Comparison of ENCODE assay signal across 14 cellular contexts in the genomic region with DNA sequence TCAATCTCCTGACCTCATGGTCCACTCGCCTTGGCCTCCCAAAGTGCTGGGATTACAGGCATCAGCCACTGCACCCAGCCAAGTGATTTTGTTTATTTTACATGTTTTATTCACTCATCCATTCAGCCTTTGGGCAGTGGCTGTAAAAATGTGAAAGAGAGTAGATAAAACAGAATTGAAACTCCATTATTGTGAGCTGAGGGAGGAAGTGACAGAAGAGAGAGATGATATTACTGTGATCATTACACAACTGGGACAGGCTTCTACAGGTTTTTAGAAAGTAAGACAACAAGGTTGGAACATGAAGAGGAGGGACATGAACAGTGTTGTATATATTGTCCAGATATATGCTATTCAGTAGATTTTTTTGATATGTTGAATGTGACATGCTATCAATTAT. TPM values are rescaled to one million over a fixed set of nuclear protein-coding genes. Genes with fewer than 3 reads are reported as not detected.
DNase-seq lines count a peak whose midpoint lies in the region; ATAC-seq, FAIRE-seq and TF ChIP-seq lines count a peak whose summit lies in the region.
"Had no signal": no experiment of that assay in that cellular context is flagged by ENCODE, and none has a peak within 500 bp of the region (broad histone marks: within the 10 kb centered on the region; RNA-seq: fewer than 3 reads in every experiment).

No MANE protein-coding gene starts in this region.

- H2AK5ac ChIP-seq in neuronal stem cell (ENCODE audit: low read depth, low read length): no peak overlapping the region

- no peak overlapping the region for H2AFZ ChIP-seq in neuronal stem cell (ENCODE audit: low read length)

- DNase-seq in GM12892 (ENCODE audit: insufficient read length) (no peak), left ventricle myocardium inferior (no peak), cerebellum (ENCODE audit: low spot score) (no peak), neuronal stem cell (ENCODE audit: low spot score) (no peak)
- no peak for DNase-seq in T-helper 2 cell treated with Interferon-gamma antibody and Interleukin-4, amounts not matched to agents 5 μg/mL and 100 μg/mL, for 36 hours (ENCODE audit: low spot score)
- DNase-seq in naive thymus-derived CD4-positive, alpha-beta T cell: no peak
- DNase-seq: activated T-cell treated with anti-CD3 and anti-CD28 coated beads, Interleukin-2, amount 50 U/mL, for 4 hours; brain microvascular endothelial cell; NCI-H1436 treated with DMSO at 0.1 percent for 48 hours; NCI-H526; upper lobe of left lung had no signal

- H2BK5ac ChIP-seq in neuronal stem cell (ENCODE audit: low read length): no peak overlapping the region

- TF ChIP-seq CTCF in left ventricle myocardium inferior (IDR thresholded peaks at IDR 0.05; ENCODE audit: borderline replicate concordance): no peak

- peak overlapping the region; percentile 16 for H3K27ac Mint-ChIP-seq in T-helper 2 cell treated with Interferon-gamma antibody and Interleukin-4, amounts not matched to agents 5 μg/mL and 100 μg/mL, for 36 hours
- peak overlapping the region in 2 of 9 donors; percentile 47 to 48 for H3K27ac Mint-ChIP-seq in naive thymus-derived CD4-positive, alpha-beta T cell

- H3K4me1 ChIP-seq in left ventricle myocardium inferior (no peaks in the 10 kb centered on the region), neuronal stem cell (ENCODE audit: control insufficient read depth in 2 of 2, insufficient read depth in 1 of 2, low read depth in 1 of 2, low read length in 2 of 2) (no peaks in the 10 kb centered on the region)
- H3K4me1 ChIP-seq in naive thymus-derived CD4-positive, alpha-beta T cell (ENCODE audit: control insufficient read depth in 2 of 2, insufficient read depth in 2 of 2, low read length in 2 of 2): no peaks in the 10 kb centered on the region
- H3K4me1 ChIP-seq: upper lobe of left lung had no signal

- ATAC-seq in GM18909 (IDR thresholded peaks at IDR 0.05; ENCODE audit: poor library complexity, unreplicated experiment): peak; percentile 54
- peak; percentile 70 for ATAC-seq in HG02938 (IDR thresholded peaks at IDR 0.05; ENCODE audit: unreplicated experiment)
- no peak for ATAC-seq in naive thymus-derived CD4-positive, alpha-beta T cell
- ATAC-seq: activated T-cell treated with anti-CD3 and anti-CD28 coated beads, Interleukin-2, amount 50 U/mL, for 4 hours had no signal

- no peak overlapping the region for H2BK15ac ChIP-seq in neuronal stem cell (ENCODE audit: low read length)

- H3K27ac ChIP-seq in left ventricle myocardium inferior (replicated peaks) (no peak overlapping the region), neuronal stem cell (replicated peaks; ENCODE audit: low read length) (no peak overlapping the region)
- no peak overlapping the region for H3K27ac ChIP-seq in naive thymus-derived CD4-positive, alpha-beta T cell (ENCODE audit: low read depth, low read length)
- H3K27ac ChIP-seq: brain microvascular endothelial cell, upper lobe of left lung had no signal

- TF ChIP-seq POLR2A in GM12892 (IDR thresholded peaks at IDR 0.05; ENCODE audit: low read depth, low read length): no peak

- peaks cover 6% of the 10 kb centered on the region for H3K4me1 Mint-ChIP-seq in T-helper 2 cell treated with Interferon-gamma antibody and Interleukin-4, amounts not matched to agents 5 μg/mL and 100 μg/mL, for 36 hours (ENCODE audit: low read depth)
- peaks cover 3 to 14% (median 12%) of the 10 kb centered on the region in 7 donors for H3K4me1 Mint-ChIP-seq in naive thymus-derived CD4-positive, alpha-beta T cell

- peak; percentile 57 for FAIRE-seq in GM12892 (lab: Jason Lieb, UNC)

- H2BK12ac ChIP-seq in neuronal stem cell (ENCODE audit: low read length): no peak overlapping the region

- H3K14ac ChIP-seq in neuronal stem cell (ENCODE audit: low read length): no peak overlapping the region

- H4K8ac ChIP-seq in neuronal stem cell (ENCODE audit: low read depth, low read length): no peak overlapping the region

- intact Hi-C loops in left ventricle myocardium inferior (cut with micrococcal nuclease): no loop called here
- intact Hi-C loops in naive thymus-derived CD4-positive, alpha-beta T cell (cut with micrococcal nuclease): no loop called here

- peaks cover 48% of the 10 kb centered on the region for H3K36me3 Mint-ChIP-seq in T-helper 2 cell treated with Interferon-gamma antibody and Interleukin-4, amounts not matched to agents 5 μg/mL and 100 μg/mL, for 36 hours (ENCODE audit: low read depth)
- H3K36me3 Mint-ChIP-seq in naive thymus-derived CD4-positive, alpha-beta T cell: peaks cover 5 to 55% (median 43%) of the 10 kb centered on the region in 5 donors

- H3K9me3 ChIP-seq in left ventricle myocardium inferior (replicated peaks): peaks cover 11% of the 10 kb centered on the region
- H3K9me3 ChIP-seq in naive thymus-derived CD4-positive, alpha-beta T cell (ENCODE audit: control insufficient read depth in 2 of 3, low read length in 3 of 3): peaks cover 0 to 3% (median 0%) of the 10 kb centered on the region in 3 experiments
- peaks cover 0 to 16% of the 10 kb centered on the region in 2 donors for H3K9me3 ChIP-seq in neuronal stem cell (replicated peaks in 1 of 2; ENCODE audit: control insufficient read depth in 2 of 2, insufficient read depth in 1 of 2, low read depth in 1 of 2, low read length in 2 of 2)

- H3K36me3 ChIP-seq in left ventricle myocardium inferior (peaks cover 64% of the 10 kb centered on the region), neuronal stem cell (replicated peaks in 1 of 2; ENCODE audit: control insufficient read depth in 2 of 2, insufficient read depth in 2 of 2, low read length in 2 of 2) (peaks cover 3 to 54% of the 10 kb centered on the region in 2 donors)
- peaks cover 15 to 26% (median 17%) of the 10 kb centered on the region in 3 experiments for H3K36me3 ChIP-seq in naive thymus-derived CD4-positive, alpha-beta T cell (ENCODE audit: control insufficient read depth in 2 of 3, insufficient read depth in 3 of 3, low read length in 3 of 3)

- H3K4me2 ChIP-seq in neuronal stem cell (ENCODE audit: insufficient read depth, low read length, poor library complexity, severe bottlenecking): no peak overlapping the region
- H3K4me2 ChIP-seq: smooth muscle cell had no signal

- H3K4me3 Mint-ChIP-seq in T-helper 2 cell treated with Interferon-gamma antibody and Interleukin-4, amounts not matched to agents 5 μg/mL and 100 μg/mL, for 36 hours: no peak overlapping the region
- no peak overlapping the region for H3K4me3 Mint-ChIP-seq in naive thymus-derived CD4-positive, alpha-beta T cell
- H3K4me3 Mint-ChIP-seq: activated T-cell treated with anti-CD3 and anti-CD28 coated beads, Interleukin-2, amount 50 U/mL, for 4 hours had no signal

- POLR2A ChIA-PET in naive thymus-derived CD4-positive, alpha-beta T cell (lab: Charles Lee): interaction anchor here (0.7 kb wide), 1 partner anchor 87 kb away, joined by 4 read pairs; no protein-coding TSS in a partner anchor

- peaks cover 19% of the 10 kb centered on the region for H3K9me3 Mint-ChIP-seq in T-helper 2 cell treated with Interferon-gamma antibody and Interleukin-4, amounts not matched to agents 5 μg/mL and 100 μg/mL, for 36 hours
- H3K9me3 Mint-ChIP-seq in naive thymus-derived CD4-positive, alpha-beta T cell: peaks cover 0 to 17% (median 8%) of the 10 kb centered on the region in 11 donors

- no peak overlapping the region for H3K18ac ChIP-seq in neuronal stem cell (ENCODE audit: low read length)

- no peak overlapping the region for H3K9ac ChIP-seq in neuronal stem cell (ENCODE audit: low read depth, low read length, poor library complexity)

- no peak overlapping the region for H3K4ac ChIP-seq in neuronal stem cell (ENCODE audit: low read length)

- no peak overlapping the region for H2BK120ac ChIP-seq in neuronal stem cell (ENCODE audit: low read depth, low read length)

- no CpG with 5 or more reads among the region's 1 CpG for WGBS in neuronal stem cell (ENCODE audit: extremely low coverage in 2 of 2, insufficient read length in 2 of 2, insufficient replicate concordance in 1 of 2), 2 donors

- H3K79me1 ChIP-seq in neuronal stem cell (ENCODE audit: low read depth, low read length): no peaks in the 10 kb centered on the region

- no peak overlapping the region for H3K4me3 ChIP-seq in left ventricle myocardium inferior
- H3K4me3 ChIP-seq in naive thymus-derived CD4-positive, alpha-beta T cell (ENCODE audit: low read length): no peak overlapping the region
- H3K4me3 ChIP-seq in neuronal stem cell (ENCODE audit: low read length in 2 of 2): no peak overlapping the region
- H3K4me3 ChIP-seq: smooth muscle cell, upper lobe of left lung had no signal

- no peak overlapping the region for H3K23ac ChIP-seq in neuronal stem cell (ENCODE audit: low read depth, low read length, poor library complexity)

- CTCF ChIA-PET in naive thymus-derived CD4-positive, alpha-beta T cell (lab: Charles Lee): no interaction called here

- no peak overlapping the region for H4K91ac ChIP-seq in neuronal stem cell (ENCODE audit: low read depth, low read length, poor library complexity)

- H3K27me3 Mint-ChIP-seq in T-helper 2 cell treated with Interferon-gamma antibody and Interleukin-4, amounts not matched to agents 5 μg/mL and 100 μg/mL, for 36 hours (ENCODE audit: low read depth): no peaks in the 10 kb centered on the region
- H3K27me3 Mint-ChIP-seq in naive thymus-derived CD4-positive, alpha-beta T cell: no peaks in the 10 kb centered on the region

- no peaks in the 10 kb centered on the region for H3K27me3 ChIP-seq in left ventricle myocardium inferior (ENCODE audit: low read depth)
- no peaks in the 10 kb centered on the region for H3K27me3 ChIP-seq in naive thymus-derived CD4-positive, alpha-beta T cell (ENCODE audit: control insufficient read depth in 2 of 2, insufficient read depth in 2 of 2, low read length in 2 of 2)
- no peaks in the 10 kb centered on the region for H3K27me3 ChIP-seq in neuronal stem cell (ENCODE audit: control insufficient read depth in 3 of 3, insufficient read depth in 3 of 3, low read depth in 1 of 3, low read length in 3 of 3)
- H3K27me3 ChIP-seq: brain microvascular endothelial cell, upper lobe of left lung had no signal

RNA-seq across cellular contexts. Expression of gene CREBL2, which starts 25.0 kb away (rescaled TPM):
- 11.0 TPM for polyA plus RNA-seq in GM12892 (2012; ENCODE audit: missing spikeins)
- total RNA-seq in left ventricle myocardium inferior (14.9 TPM), cerebellum (30.8 TPM)
- total RNA-seq in naive thymus-derived CD4-positive, alpha-beta T cell: 10 to 100 TPM; 17.3 to 39.5 (median 24.9) TPM
- polyA plus RNA-seq in naive thymus-derived CD4-positive, alpha-beta T cell: 10 to 100 TPM; 40.2 to 46.5 TPM
- 19.1 TPM for polyA plus RNA-seq in neuronal stem cell (2013, experiment 1 of 2)
- 18.8 TPM for polyA plus RNA-seq in neuronal stem cell (2013, experiment 2 of 2)

RNA-seq across cellular contexts. Expression of gene GPR19, which starts 59.3 kb away (rescaled TPM):
- 1.3 TPM for polyA plus RNA-seq in GM12892 (2012; ENCODE audit: missing spikeins)
- total RNA-seq in left ventricle myocardium inferior (not detected), cerebellum (23.0 TPM)
- total RNA-seq in naive thymus-derived CD4-positive, alpha-beta T cell: 10 to 100 TPM in 1 of 5 experiments, 1 to 10 TPM in 3, under 1 TPM in 1; 0.69 to 10.4 (median 2.7) TPM
- under 1 TPM; 0.17 to 0.52 TPM for polyA plus RNA-seq in naive thymus-derived CD4-positive, alpha-beta T cell
- polyA plus RNA-seq in neuronal stem cell (2013, experiment 1 of 2): 32.4 TPM
- polyA plus RNA-seq in neuronal stem cell (2013, experiment 2 of 2): 33.4 TPM
- total RNA-seq: upper lobe of left lung had no signal
